Comparison of ENCODE assay signal across 9 cellular contexts in the genomic region with DNA sequence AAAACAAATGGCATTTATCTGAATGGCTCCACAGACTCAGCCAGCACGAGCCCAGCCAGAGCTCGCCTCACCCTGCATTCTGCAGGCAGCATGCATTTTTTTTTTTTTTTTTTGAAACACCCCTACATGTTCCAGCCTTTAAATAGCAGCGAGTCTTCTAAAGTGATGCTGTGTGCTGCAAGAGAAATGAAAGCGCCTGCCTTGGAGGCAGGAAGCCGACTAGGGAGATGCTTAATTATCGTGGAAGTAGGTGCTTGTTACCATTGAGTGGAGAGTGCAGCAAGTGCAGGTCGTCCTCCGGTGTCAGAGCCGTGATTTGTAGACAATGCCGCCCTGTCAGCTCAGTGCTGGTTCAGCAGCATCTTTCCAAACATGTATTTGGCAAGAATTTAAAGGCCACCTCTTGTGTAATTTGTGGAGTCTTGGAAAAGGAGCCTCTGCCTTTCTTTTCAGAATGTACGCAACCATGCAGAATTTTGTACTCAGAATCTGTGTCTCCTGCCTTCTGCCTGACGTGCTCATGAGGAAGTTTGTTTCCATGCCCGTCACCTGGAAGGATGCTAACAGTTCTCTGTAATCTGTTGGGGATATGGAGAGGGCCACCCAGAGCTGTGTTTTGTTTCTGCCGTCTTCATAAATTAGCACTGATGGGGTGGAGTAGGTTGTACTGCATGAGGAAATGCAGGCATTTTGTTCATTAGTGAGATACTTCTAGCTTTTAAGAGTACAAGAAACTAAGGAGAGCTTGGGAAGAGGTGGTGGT.
A peak's percentile ranks its signal among the peaks of the same experiment; 100 is the strongest.
DNase-seq lines count a peak whose midpoint lies in the region; ATAC-seq, FAIRE-seq and TF ChIP-seq lines count a peak whose summit lies in the region.
"Had no signal": no experiment of that assay in that cellular context is flagged by ENCODE, and none has a peak within 500 bp of the region (broad histone marks: within the 10 kb centered on the region; RNA-seq: fewer than 3 reads in every experiment).

No MANE protein-coding gene starts in this region.

- no peak overlapping the region for H3K18ac ChIP-seq in H9 (ENCODE audit: insufficient read length, low read depth, low read length)

- H3K9ac ChIP-seq in smooth muscle cell (ENCODE audit: low read depth) (no peak overlapping the region), H9 (ENCODE audit: extremely low read depth, insufficient read length, low read length) (no peak overlapping the region)

- TF ChIP-seq CTCF in adrenal gland (IDR thresholded peaks at IDR 0.05) = no peak
- no peak for TF ChIP-seq CTCF in smooth muscle cell (IDR thresholded peaks at IDR 0.05; ENCODE audit: borderline replicate concordance, insufficient read depth, poor library complexity, severe bottlenecking)
- TF ChIP-seq CTCF in H9 (conservative IDR thresholded peaks at IDR 0.05) = no peak

- CTCF ChIA-PET in HEK293T (lab: Yijun Ruan, JAX) = interaction anchor here (0.6 kb wide), 1 partner anchor 10 kb away, joined by 3 read pairs; no protein-coding TSS in a partner anchor

- ATAC-seq in HG03521 (IDR thresholded peaks at IDR 0.05; ENCODE audit: unreplicated experiment) (no peak), HG03571 (IDR thresholded peaks at IDR 0.05; ENCODE audit: unreplicated experiment) (no peak)
- ATAC-seq: K562 had no signal

- H3K9me3 ChIP-seq in adrenal gland (replicated peaks in 1 of 3) (no peaks in the 10 kb centered on the region), smooth muscle cell (replicated peaks; ENCODE audit: low read depth) (no peaks in the 10 kb centered on the region), H9 (ENCODE audit: control insufficient read depth, low read depth, low read length) (no peaks in the 10 kb centered on the region)

- no peaks in the 10 kb centered on the region for H3K9me3 Mint-ChIP-seq in H9

- H3K36me3 Mint-ChIP-seq in H9 (ENCODE audit: insufficient read depth in 1 of 3, low read depth in 3 of 3) = peaks cover 5 to 9% (median 6%) of the 10 kb centered on the region in 3 experiments; a peak in 4 of 7 replicates

- H2BK15ac ChIP-seq in H9 (ENCODE audit: low read depth, low read length) = no peak overlapping the region

- peak overlapping the region in 1 of 4 donors; percentile 22 for H3K4me3 ChIP-seq in adrenal gland
- peak overlapping the region; percentile 20 for H3K4me3 ChIP-seq in smooth muscle cell
- H3K4me3 ChIP-seq: K562 had no signal

- H3K23me2 ChIP-seq in H9 (ENCODE audit: insufficient read length, low read depth, low read length, poor library complexity, severe bottlenecking) = no peaks in the 10 kb centered on the region

- no peak overlapping the region for H2AFZ ChIP-seq in smooth muscle cell (ENCODE audit: low read depth)
- no peak overlapping the region for H2AFZ ChIP-seq in H9 (ENCODE audit: low read length)

- FAIRE-seq in GM19239 (lab: Jason Lieb, UNC) = peak; percentile 56
- FAIRE-seq: K562 had no signal

- H3K79me1 ChIP-seq in H9 (ENCODE audit: insufficient read depth, low read depth, low read length, poor library complexity, severe bottlenecking) = no peaks in the 10 kb centered on the region

- peak overlapping the region in 1 of 3 experiments; percentile 70; a peak in 2 of 7 replicates for H3K27ac Mint-ChIP-seq in H9

- H3K27me3 Mint-ChIP-seq in H9 (ENCODE audit: low read depth) = no peaks in the 10 kb centered on the region

- intact Hi-C loops in adrenal gland (cut with DNase I) = no loop called here

- H3K4me1 Mint-ChIP-seq in H9 = peaks cover 31 to 40% of the 10 kb centered on the region in 2 experiments

- no peak overlapping the region for H3T11ph ChIP-seq in H9 (ENCODE audit: low read length)

- H3K4me3 Mint-ChIP-seq in H9 = peak overlapping the region in 1 of 2 experiments; percentile 72; a peak in 3 of 5 replicates

- DNase-seq in GM19239 (ENCODE audit: insufficient read length, low spot score) (no peak), adrenal gland (peak; percentile 38 to 78 (median 72)), hypothalamus (lab: John Stamatoyannopoulos, UW) (peak in 38 of 51 donors; percentile 1 to 80 (median 26)), smooth muscle cell (lab: John Stamatoyannopoulos, UW; ENCODE audit: unreplicated experiment) (no peak), HEK293T (ENCODE audit: extremely low spot score) (no peak), H9 (no peak)

- no peak for TF ChIP-seq POLR2A in adrenal gland (IDR thresholded peaks at IDR 0.05)

- no peak overlapping the region for H3K56ac ChIP-seq in H9 (ENCODE audit: insufficient read length, low read depth, low read length)

- H4K20me1 ChIP-seq in smooth muscle cell (ENCODE audit: low read depth) = no peaks in the 10 kb centered on the region
- H4K20me1 ChIP-seq in H9 (ENCODE audit: control insufficient read depth, insufficient read depth, insufficient read length) = no peaks in the 10 kb centered on the region

- no peak overlapping the region for H3K14ac ChIP-seq in H9 (ENCODE audit: insufficient read depth, low read length)

- no peak overlapping the region for H2BK120ac ChIP-seq in H9 (ENCODE audit: low read depth, low read length, poor library complexity, severe bottlenecking)

- H3K4me2 ChIP-seq in smooth muscle cell (peak overlapping the region; percentile 79), H9 (ENCODE audit: insufficient read depth, insufficient read length, low read length) (no peak overlapping the region)

- peaks cover 18% of the 10 kb centered on the region for H3F3A ChIP-seq in smooth muscle cell (ENCODE audit: low read depth)

- H2AK5ac ChIP-seq in H9 (ENCODE audit: insufficient read length, low read length) = no peak overlapping the region

- H3K79me2 ChIP-seq in smooth muscle cell (ENCODE audit: low read depth) = peaks cover 51% of the 10 kb centered on the region
- H3K79me2 ChIP-seq in H9 (ENCODE audit: insufficient read depth, low read length) = no peaks in the 10 kb centered on the region

- H4K5ac ChIP-seq in H9 (ENCODE audit: insufficient read length, low read depth, low read length) = no peak overlapping the region

- no peak overlapping the region for H3K4ac ChIP-seq in H9 (ENCODE audit: low read depth, low read length)

- H4K8ac ChIP-seq in H9 (replicated peaks; ENCODE audit: insufficient read length, low read depth, low read length) = no peak overlapping the region

- H3K27ac ChIP-seq in adrenal gland (peak overlapping the region in 4 of 5 donors; percentile 35 to 59 (median 48)), smooth muscle cell (ENCODE audit: low read depth) (peak overlapping the region; percentile 94), H9 (ENCODE audit: insufficient read length, low read depth, low read length) (no peak overlapping the region)

- H3K36me3 ChIP-seq in adrenal gland (replicated peaks in 1 of 2) (no peaks in the 10 kb centered on the region), smooth muscle cell (ENCODE audit: low read depth) (no peaks in the 10 kb centered on the region)

- no peak overlapping the region for H2BK12ac ChIP-seq in H9 (ENCODE audit: insufficient read length, low read depth, low read length)

- H3K4me1 ChIP-seq in adrenal gland (replicated peaks in 1 of 2) (peaks cover 15 to 38% of the 10 kb centered on the region in 2 donors), smooth muscle cell (ENCODE audit: low read depth) (peaks cover 51% of the 10 kb centered on the region), H9 (ENCODE audit: insufficient read depth, low read length) (peaks cover 6% of the 10 kb centered on the region; the same call in 1 of the 2 replicates)

- WGBS in adrenal gland, 4 donors = 8 to 12% (median 10%) methylated on average over 14 of the region's 14 CpGs
- 47% methylated on average over 14 of the region's 14 CpGs for WGBS in smooth muscle cell (ENCODE audit: low lambda C conversion rate)
- WGBS in H9 (ENCODE audit: extremely low coverage, insufficient read length, low lambda C conversion rate) = no CpG with 5 or more reads among the region's 14 CpGs

- no peak overlapping the region for H3K23ac ChIP-seq in H9 (ENCODE audit: insufficient read length, low read depth, low read length)

- H2BK20ac ChIP-seq in H9 (ENCODE audit: low read depth, low read length, poor library complexity, severe bottlenecking) = no peak overlapping the region

- POLR2A ChIA-PET in HEK293T (lab: Yijun Ruan, JAX) = interaction anchor here (0.5 kb wide), 1 partner anchor 484 kb away, joined by 3 read pairs; no protein-coding TSS in a partner anchor

- H3K27me3 ChIP-seq in adrenal gland (no peaks in the 10 kb centered on the region), smooth muscle cell (ENCODE audit: low read depth) (no peaks in the 10 kb centered on the region), H9 (ENCODE audit: insufficient read depth, low read length) (no peaks in the 10 kb centered on the region)

- H2BK5ac ChIP-seq in H9 (ENCODE audit: insufficient read length, low read length) = no peak overlapping the region

- H4K91ac ChIP-seq in H9 (ENCODE audit: insufficient read length, low read depth, low read length) = no peak overlapping the region

TF ChIP-seq in HEK293T, 16 proteins besides CTCF, POLR2A, EP300 and RAD21:
- TF ChIP-seq ZNF384 (IDR thresholded peaks at IDR 0.05) = no peak
- no peak for TF ChIP-seq SP1 (IDR thresholded peaks at IDR 0.05)
- TF ChIP-seq ELF4 (IDR thresholded peaks at IDR 0.05) = no peak
- TF ChIP-seq CTBP1 (IDR thresholded peaks at IDR 0.05; ENCODE audit: borderline replicate concordance) = no peak
- TF ChIP-seq HDGF (IDR thresholded peaks at IDR 0.05; ENCODE audit: borderline replicate concordance) = no peak
- TF ChIP-seq ARNT (IDR thresholded peaks at IDR 0.05) = no peak
- TF ChIP-seq BHLHE40 (IDR thresholded peaks at IDR 0.05; ENCODE audit: borderline replicate concordance) = no peak
- TF ChIP-seq NFRKB (IDR thresholded peaks at IDR 0.05) = no peak
- TF ChIP-seq L3MBTL2 (conservative IDR thresholded peaks at IDR 0.05) = no peak
- no peak for TF ChIP-seq SUZ12 (IDR thresholded peaks at IDR 0.05)
- TF ChIP-seq FOXA1 (IDR thresholded peaks at IDR 0.05) = no peak
- TF ChIP-seq, protein P1, sequence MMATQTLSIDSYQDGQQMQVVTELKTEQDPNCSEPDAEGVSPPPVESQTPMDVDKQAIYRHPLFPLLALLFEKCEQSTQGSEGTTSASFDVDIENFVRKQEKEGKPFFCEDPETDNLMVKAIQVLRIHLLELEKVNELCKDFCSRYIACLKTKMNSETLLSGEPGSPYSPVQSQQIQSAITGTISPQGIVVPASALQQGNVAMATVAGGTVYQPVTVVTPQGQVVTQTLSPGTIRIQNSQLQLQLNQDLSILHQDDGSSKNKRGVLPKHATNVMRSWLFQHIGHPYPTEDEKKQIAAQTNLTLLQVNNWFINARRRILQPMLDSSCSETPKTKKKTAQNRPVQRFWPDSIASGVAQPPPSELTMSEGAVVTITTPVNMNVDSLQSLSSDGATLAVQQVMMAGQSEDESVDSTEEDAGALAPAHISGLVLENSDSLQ (IDR thresholded peaks at IDR 0.05) = no peak

Comparison
In these comparisons a context has a peak if more than half of its experiments do, and no peak if none do; other contexts are left out.
1. DNase-seq: peak in adrenal gland (7 of 7) and hypothalamus (38 of 51); none in GM19239 (single experiment), smooth muscle cell (single experiment), HEK293T (single experiment) and H9 (single experiment).